In genomic region chr18:12098389-12098788, GRCh38 we compare ENCODE assay signal across 18 cellular contexts. TPM values are rescaled to one million over a fixed set of nuclear protein-coding genes. Genes with fewer than 3 reads are reported as not detected.
"Had no signal": no experiment of that assay in that cellular context is flagged by ENCODE, and none has a peak within 500 bp of the region (broad histone marks: within the 10 kb centered on the region; RNA-seq: fewer than 3 reads in every experiment).

No MANE protein-coding gene starts in this region.

- ATAC-seq: gastrocnemius medialis, heart right ventricle had no signal

- DNase-seq: activated CD4-positive, alpha-beta T cell treated with anti-CD3 and anti-CD28 coated beads for 48 hours; activated effector memory CD4-positive, alpha-beta T cell treated with anti-CD3 and anti-CD28 coated beads, Interleukin-2, amount 50 U/mL, for 16 hours; activated T-cell treated with anti-CD3 and anti-CD28 coated beads, Interleukin-2, amount 50 U/mL, for 24 hours; erythroblast; gastrocnemius medialis; heart right ventricle; mesendoderm; nucleus accumbens; stimulated activated CD4-positive, alpha-beta T cell treated with anti-CD3 and anti-CD28 coated beads, Interleukin-2, amount 100 ng/mL, for 48 hours; stimulated activated naive CD4-positive, alpha-beta T cell; transverse colon had no signal

- H3K27ac ChIP-seq: gastrocnemius medialis, heart right ventricle, right atrium auricular region, transverse colon had no signal

- H3K36me3 Mint-ChIP-seq: activated naive CD4-positive, alpha-beta T cell treated with anti-CD3 and anti-CD28 coated beads, Interleukin-2, amount 50 U/mL, for 24 hours had no signal

- H3K27ac Mint-ChIP-seq: activated naive CD4-positive, alpha-beta T cell treated with anti-CD3 and anti-CD28 coated beads, Interleukin-2, amount 50 U/mL, for 24 hours; activated T-cell treated with anti-CD3 and anti-CD28 coated beads, Interleukin-2, amount 50 U/mL, for 24 hours; nephron had no signal

- H3K4me1 Mint-ChIP-seq: activated naive CD4-positive, alpha-beta T cell treated with anti-CD3 and anti-CD28 coated beads, Interleukin-2, amount 50 U/mL, for 24 hours had no signal

- H3K4me3 Mint-ChIP-seq: activated naive CD4-positive, alpha-beta T cell treated with anti-CD3 and anti-CD28 coated beads, Interleukin-2, amount 50 U/mL, for 24 hours; activated T-cell treated with anti-CD3 and anti-CD28 coated beads, Interleukin-2, amount 50 U/mL, for 24 hours; nephron had no signal

- H3K9me3 Mint-ChIP-seq: activated naive CD4-positive, alpha-beta T cell treated with anti-CD3 and anti-CD28 coated beads, Interleukin-2, amount 50 U/mL, for 24 hours; nephron had no signal

RNA-seq across cellular contexts. Expression of gene ANKRD62, which starts 4.7 kb away (rescaled TPM):
- total RNA-seq: cardiac septum; gastrocnemius medialis; heart right ventricle; lower leg skin; right atrium auricular region; skeletal muscle tissue; T-helper 1 cell treated with Interleukin-12 subunit alpha and Interleukin-12 subunit beta and Interleukin-4 antibody, amounts not matched to agents 30 ng/mL and 1 ng/mL, for 36 hours had no signal
